ENCODE assay signal across 8 cellular contexts in the genomic region with DNA sequence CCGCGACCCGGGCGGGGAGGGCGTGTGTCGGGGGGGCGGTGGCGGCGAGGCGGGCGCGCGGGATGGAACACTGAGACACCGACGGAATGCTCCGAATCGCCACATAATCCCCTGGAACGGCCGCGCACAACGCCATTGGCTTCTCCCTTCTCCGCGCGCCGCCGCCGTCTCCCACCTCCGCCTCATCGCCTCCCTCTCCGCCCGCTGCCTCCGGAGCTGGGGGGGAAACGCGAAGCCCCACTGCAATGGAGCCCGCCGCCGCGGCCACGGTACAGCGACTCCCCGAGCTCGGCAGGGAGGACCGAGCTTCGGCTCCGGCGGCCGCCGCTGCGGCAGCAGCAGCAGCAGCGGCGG. TPM values are rescaled to one million over a fixed set of nuclear protein-coding genes. Genes with fewer than 3 reads are reported as not detected.
DNase-seq lines count a peak whose midpoint lies in the region; ATAC-seq and TF ChIP-seq lines count a peak whose summit lies in the region.

A gene (plus strand): TSS at position 103 of the 354 bp plus-strand sequence. CDS start 143 bp downstream, at position 246.

- no peaks in the 10 kb centered on the region for H3K27me3 ChIP-seq in ACC112 (ENCODE audit: insufficient read depth, low read length)
- H3K27me3 ChIP-seq in ascending aorta = no peaks in the 10 kb centered on the region
- no peaks in the 10 kb centered on the region for H3K27me3 ChIP-seq in left lung
- no peaks in the 10 kb centered on the region for H3K27me3 ChIP-seq in thymus (ENCODE audit: control insufficient read depth, insufficient read depth)

- H3K9me3 ChIP-seq in ascending aorta (no peaks in the 10 kb centered on the region), left lung (no peaks in the 10 kb centered on the region), thymus (ENCODE audit: control insufficient read depth) (no peaks in the 10 kb centered on the region)

- H3K79me2 ChIP-seq in ACC112 (ENCODE audit: control insufficient read depth, insufficient read depth, low read length, unreplicated experiment) = no peaks in the 10 kb centered on the region

- DNase-seq in ascending aorta (ENCODE audit: low spot score in 2 of 2) = no peak
- no peak for DNase-seq in left lung
- no peak for DNase-seq in NCI-H510A (lab: John Stamatoyannopoulos, UW)
- DNase-seq in effector CD4-positive, alpha-beta T cell = no peak

- intact Hi-C loops in ascending aorta (cut with DNase I) = loop anchor here (1.0 to 10.0 kb wide), 11 partner anchors 131 to 1255 kb away; a partner anchor contains a TSS
- intact Hi-C loops in left lung (cut with DNase I) = loop anchor here in 1 of 2 donors (10.0 kb wide), 1 partner anchor 269 kb away; no protein-coding TSS in a partner anchor

- H3K27ac ChIP-seq in ACC112 (ENCODE audit: low read depth, low read length) (peak within 1 kb of the TSS; percentile 76), ascending aorta (peak within 1 kb of the TSS; percentile 93 to 95), left lung (peak within 1 kb of the TSS; percentile 89 to 93), thymus (ENCODE audit: low read depth) (peak within 1 kb of the TSS; percentile 89)

- WGBS in thymus = under 1% methylated on average over 51 of the region's 51 CpGs

- H2AFZ ChIP-seq in ACC112 (ENCODE audit: low read length, unreplicated experiment) = peak within 1 kb of the TSS; percentile 95

- TF ChIP-seq CTCF in ascending aorta (IDR thresholded peaks at IDR 0.05) (no peak), left lung (IDR thresholded peaks at IDR 0.05) (no peak)

- H3K4me1 ChIP-seq in ACC112 (ENCODE audit: control insufficient read depth, insufficient read depth, low read length, unreplicated experiment) (peaks cover 21% of the 10 kb centered on the region), ascending aorta (peaks cover 0 to 5% of the 10 kb centered on the region in 2 donors), left lung (peaks cover 7 to 27% of the 10 kb centered on the region in 2 donors), thymus (ENCODE audit: control insufficient read depth, insufficient read depth, low read length) (peaks cover 10% of the 10 kb centered on the region)

- ATAC-seq in GM19043 (IDR thresholded peaks at IDR 0.05; ENCODE audit: low read depth, unreplicated experiment) (peak; percentile 6), HG03342 (IDR thresholded peaks at IDR 0.05; ENCODE audit: unreplicated experiment) (peak; percentile 23), left lung (no peak)

- H3K4me3 ChIP-seq in ACC112 (ENCODE audit: low read depth, low read length) (peak within 1 kb of the TSS; percentile 84), ascending aorta (peak within 1 kb of the TSS; percentile 78 to 81), left lung (peak within 1 kb of the TSS; percentile 62 to 69), thymus (ENCODE audit: low read length) (peak within 1 kb of the TSS; percentile 96)

- H3K36me3 ChIP-seq in ACC112 (ENCODE audit: insufficient read depth, low read length) = no peaks in the 10 kb centered on the region
- H3K36me3 ChIP-seq in ascending aorta = no peaks in the 10 kb centered on the region
- no peaks in the 10 kb centered on the region for H3K36me3 ChIP-seq in left lung
- H3K36me3 ChIP-seq in thymus (ENCODE audit: control insufficient read depth, insufficient read depth) = no peaks in the 10 kb centered on the region

RNA-seq across cellular contexts. Expression of the gene that starts here (rescaled TPM):
- total RNA-seq in ascending aorta (9.8 TPM), left lung (10 to 100 TPM in 1 of 2 donors, 1 to 10 TPM in 1; 7.0 to 13.1 TPM)
- 3.2 TPM for polyA plus RNA-seq in thymus
